ENCODE assay signal across 8 cellular contexts in genomic region chr6:35044771-35045275, GRCh38.
DNase-seq lines count a peak whose midpoint lies in the region; ATAC-seq lines count a peak whose summit lies in the region.

No MANE protein-coding gene starts in this region.

- ATAC-seq in left cardiac atrium (peak; percentile 9), HG03442 (IDR thresholded peaks at IDR 0.05; ENCODE audit: unreplicated experiment) (no peak), HG02973 (IDR thresholded peaks at IDR 0.05; ENCODE audit: unreplicated experiment) (no peak)

- H3K27ac ChIP-seq in HUES48 (ENCODE audit: low read depth, low read length): peak overlapping the region; percentile 78
- peak overlapping the region; percentile 97 for H3K27ac ChIP-seq in SK-N-MC

- H3K9me3 ChIP-seq in HUES48 (ENCODE audit: control insufficient read depth, insufficient read depth, low read length) (no peaks in the 10 kb centered on the region), SK-N-MC (ENCODE audit: low read depth, low read length) (no peaks in the 10 kb centered on the region)

- intact Hi-C loops in left cardiac atrium (cut with DNase I): no loop called here

- H3K4me3 ChIP-seq in HUES48 (ENCODE audit: low read depth, low read length) (no peak overlapping the region), SK-N-MC (peak overlapping the region; percentile 42)

- peak overlapping the region; percentile 4; the same call in 1 of the 2 replicates for H3K9ac ChIP-seq in HUES48 (ENCODE audit: low read depth, low read length)
- peak overlapping the region; percentile 31 for H3K9ac ChIP-seq in SK-N-MC (ENCODE audit: insufficient read length)

- DNase-seq in SK-N-MC (ENCODE audit: low read depth, low spot score) (no peak), left cardiac atrium (no peak), smooth muscle cell of the brain vasculature (ENCODE audit: low read depth, low spot score) (peak; percentile 57), CD1c-positive myeloid dendritic cell (ENCODE audit: extremely low spot score) (no peak)
- no peak for DNase-seq in activated CD8-positive, alpha-beta memory T cell treated with anti-CD3 and anti-CD28 coated beads, Interleukin-2, amount 50 U/mL, for 48 hours

- H3K36me3 ChIP-seq in HUES48 (ENCODE audit: control insufficient read depth, insufficient read depth, low read length) (0 out of 2 replicates have a peak, but pooled peaks cover 4% of the 10 kb centered on the region), SK-N-MC (ENCODE audit: insufficient read depth, low read length) (no peaks in the 10 kb centered on the region)

- H3K27me3 ChIP-seq in HUES48 (ENCODE audit: control insufficient read depth, insufficient read depth, low read length): no peaks in the 10 kb centered on the region

- peaks cover 75% of the 10 kb centered on the region for H3K4me1 ChIP-seq in HUES48 (ENCODE audit: control insufficient read depth, insufficient read depth, low read length)

Comparison
In these comparisons a context has a peak if more than half of its experiments do, and no peak if none do; other contexts are left out.
1. ATAC-seq: peak in left cardiac atrium (2 of 2); none in HG03442 (single experiment) and HG02973 (single experiment).